ENCODE assay signal across 1 cellular context in the genomic region with DNA sequence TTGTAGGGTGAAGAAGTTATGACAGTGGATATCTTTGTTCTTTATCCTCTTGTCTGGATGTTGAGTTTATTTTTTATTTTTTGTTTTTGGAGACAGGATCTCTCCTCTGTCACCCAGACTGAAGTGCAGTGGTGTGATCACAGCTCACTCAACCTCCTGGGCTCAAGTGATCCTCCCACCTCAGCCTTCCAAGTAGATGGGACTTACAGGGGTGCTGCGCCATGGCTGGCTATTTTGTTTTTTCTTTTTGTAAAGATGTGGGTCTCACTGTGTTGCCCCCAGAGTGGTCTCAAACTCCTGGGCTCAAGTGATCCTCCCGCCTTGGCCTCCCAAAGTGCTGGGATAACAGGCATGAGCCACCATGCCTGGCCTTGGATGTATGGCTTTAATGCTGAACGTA.
TF ChIP-seq lines count a peak whose summit lies in the region.

No MANE protein-coding gene starts in this region.

TF ChIP-seq in GM12878, 131 proteins besides CTCF, POLR2A, EP300 and RAD21:
- TF ChIP-seq SMAD1 (IDR thresholded peaks at IDR 0.05; ENCODE audit: low read depth, partially characterized antibody) (peak; percentile 56), HDGF (IDR thresholded peaks at IDR 0.05) (peak; percentile 61; the same call in 1 of the 2 replicates), PKNOX1 (IDR thresholded peaks at IDR 0.05) (0 out of 2 replicates have a peak, but pooled peaks have one; percentile 23)
- TF ChIP-seq, protein P1, sequence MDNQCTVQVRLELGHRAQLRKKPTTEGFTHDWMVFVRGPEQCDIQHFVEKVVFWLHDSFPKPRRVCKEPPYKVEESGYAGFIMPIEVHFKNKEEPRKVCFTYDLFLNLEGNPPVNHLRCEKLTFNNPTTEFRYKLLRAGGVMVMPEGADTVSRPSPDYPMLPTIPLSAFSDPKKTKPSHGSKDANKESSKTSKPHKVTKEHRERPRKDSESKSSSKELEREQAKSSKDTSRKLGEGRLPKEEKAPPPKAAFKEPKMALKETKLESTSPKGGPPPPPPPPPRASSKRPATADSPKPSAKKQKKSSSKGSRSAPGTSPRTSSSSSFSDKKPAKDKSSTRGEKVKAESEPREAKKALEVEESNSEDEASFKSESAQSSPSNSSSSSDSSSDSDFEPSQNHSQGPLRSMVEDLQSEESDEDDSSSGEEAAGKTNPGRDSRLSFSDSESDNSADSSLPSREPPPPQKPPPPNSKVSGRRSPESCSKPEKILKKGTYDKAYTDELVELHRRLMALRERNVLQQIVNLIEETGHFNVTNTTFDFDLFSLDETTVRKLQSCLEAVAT (IDR thresholded peaks at IDR 0.05): peak; percentile 49; the same call in 1 of the 2 replicates
